1 cellular context compared by ENCODE assay signal in genomic region chr1:31689821-31690220, GRCh38.
TF ChIP-seq lines count a peak whose summit lies in the region.

No MANE protein-coding gene starts in this region.

TF ChIP-seq in SK-N-SH, 30 proteins besides CTCF, POLR2A, EP300 and RAD21 (continued from another document):
- TF ChIP-seq, protein P1, sequence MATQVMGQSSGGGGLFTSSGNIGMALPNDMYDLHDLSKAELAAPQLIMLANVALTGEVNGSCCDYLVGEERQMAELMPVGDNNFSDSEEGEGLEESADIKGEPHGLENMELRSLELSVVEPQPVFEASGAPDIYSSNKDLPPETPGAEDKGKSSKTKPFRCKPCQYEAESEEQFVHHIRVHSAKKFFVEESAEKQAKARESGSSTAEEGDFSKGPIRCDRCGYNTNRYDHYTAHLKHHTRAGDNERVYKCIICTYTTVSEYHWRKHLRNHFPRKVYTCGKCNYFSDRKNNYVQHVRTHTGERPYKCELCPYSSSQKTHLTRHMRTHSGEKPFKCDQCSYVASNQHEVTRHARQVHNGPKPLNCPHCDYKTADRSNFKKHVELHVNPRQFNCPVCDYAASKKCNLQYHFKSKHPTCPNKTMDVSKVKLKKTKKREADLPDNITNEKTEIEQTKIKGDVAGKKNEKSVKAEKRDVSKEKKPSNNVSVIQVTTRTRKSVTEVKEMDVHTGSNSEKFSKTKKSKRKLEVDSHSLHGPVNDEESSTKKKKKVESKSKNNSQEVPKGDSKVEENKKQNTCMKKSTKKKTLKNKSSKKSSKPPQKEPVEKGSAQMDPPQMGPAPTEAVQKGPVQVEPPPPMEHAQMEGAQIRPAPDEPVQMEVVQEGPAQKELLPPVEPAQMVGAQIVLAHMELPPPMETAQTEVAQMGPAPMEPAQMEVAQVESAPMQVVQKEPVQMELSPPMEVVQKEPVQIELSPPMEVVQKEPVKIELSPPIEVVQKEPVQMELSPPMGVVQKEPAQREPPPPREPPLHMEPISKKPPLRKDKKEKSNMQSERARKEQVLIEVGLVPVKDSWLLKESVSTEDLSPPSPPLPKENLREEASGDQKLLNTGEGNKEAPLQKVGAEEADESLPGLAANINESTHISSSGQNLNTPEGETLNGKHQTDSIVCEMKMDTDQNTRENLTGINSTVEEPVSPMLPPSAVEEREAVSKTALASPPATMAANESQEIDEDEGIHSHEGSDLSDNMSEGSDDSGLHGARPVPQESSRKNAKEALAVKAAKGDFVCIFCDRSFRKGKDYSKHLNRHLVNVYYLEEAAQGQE (IDR thresholded peaks at IDR 0.05; ENCODE audit: low read depth, low read length) = peak; percentile 81
- TF ChIP-seq TCF12 (IDR thresholded peaks at IDR 0.05) = peak; percentile 79; the same call in 1 of the 2 replicates
